ENCODE assay signal across 17 cellular contexts in the genomic region with DNA sequence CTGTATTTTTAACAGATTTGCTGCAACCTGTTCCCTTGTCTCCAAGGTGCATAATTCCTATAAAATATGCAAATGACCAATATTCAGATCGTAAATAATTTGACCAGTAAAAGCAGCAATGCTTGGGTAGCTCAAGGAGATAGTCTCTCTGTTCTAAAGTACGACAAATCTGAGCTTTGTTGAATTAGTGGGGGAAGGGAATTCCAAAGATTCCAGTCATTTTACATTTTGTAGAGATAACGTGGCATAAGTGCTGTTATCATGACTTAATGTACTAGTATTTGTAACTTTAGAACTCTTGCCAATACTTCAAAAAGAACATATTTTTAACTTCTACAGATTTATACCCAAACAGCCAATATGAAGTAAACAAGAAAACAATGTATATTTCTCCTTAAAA. TPM values are rescaled to one million over a fixed set of nuclear protein-coding genes. Genes with fewer than 3 reads are reported as not detected.
A peak's percentile ranks its signal among the peaks of the same experiment; 100 is the strongest.
DNase-seq lines count a peak whose midpoint lies in the region; ATAC-seq and TF ChIP-seq lines count a peak whose summit lies in the region.
"Had no signal": no experiment of that assay in that cellular context is flagged by ENCODE, and none has a peak within 500 bp of the region (broad histone marks: within the 10 kb centered on the region; RNA-seq: fewer than 3 reads in every experiment).

No MANE protein-coding gene starts in this region.

- H3K36me3 ChIP-seq in IMR-90 (ENCODE audit: control insufficient read depth, insufficient read depth, low read length) (peaks cover 17% of the 10 kb centered on the region), mesendoderm (ENCODE audit: control insufficient read depth, insufficient read depth, low read length) (peaks cover 1% of the 10 kb centered on the region)

- no peak overlapping the region for H3K56ac ChIP-seq in IMR-90 (ENCODE audit: extremely low read depth, insufficient read depth, low read length)
- no peak overlapping the region for H3K56ac ChIP-seq in mesendoderm (ENCODE audit: low read length)

- H4K5ac ChIP-seq in IMR-90 (ENCODE audit: low read depth, low read length) (no peak overlapping the region; the same call in 1 of the 2 replicates), mesendoderm (ENCODE audit: low read length) (no peak overlapping the region)

- no peak overlapping the region for H3K9ac ChIP-seq in IMR-90 (ENCODE audit: low read depth, low read length)
- no peak overlapping the region for H3K9ac ChIP-seq in mesendoderm (ENCODE audit: low read length)

- CTCF ChIA-PET in AG04449 (lab: Yijun Ruan, JAX) (interaction anchor here (1.1 to 12.9 kb wide), 11 partner anchors 8 to 285 kb away, joined by 3 to 203 read pairs (median 30); no protein-coding TSS in a partner anchor), IMR-90 (lab: Yijun Ruan, JAX) (interaction anchor here (0.6 to 1.4 kb wide), 2 partner anchors 109 to 283 kb away, joined by 3 to 6 read pairs; no protein-coding TSS in a partner anchor)

- no peaks in the 10 kb centered on the region for H3K79me2 ChIP-seq in mesendoderm (ENCODE audit: control insufficient read depth, insufficient read depth, low read length)

- H3K18ac ChIP-seq in IMR-90 (ENCODE audit: low read depth, low read length) (peak overlapping the region; percentile 63; the same call in 1 of the 2 replicates), mesendoderm (ENCODE audit: low read length) (no peak overlapping the region)

- no peak overlapping the region for H2AFZ ChIP-seq in IMR-90 (replicated peaks; ENCODE audit: low read length, poor library complexity)

- H2AK5ac ChIP-seq in IMR-90 (ENCODE audit: low read depth, low read length), result no peak overlapping the region
- H2AK5ac ChIP-seq in mesendoderm (ENCODE audit: low read length), result no peak overlapping the region

- H2AK9ac ChIP-seq in IMR-90 (replicated peaks; ENCODE audit: low read depth, low read length, poor library complexity), result no peak overlapping the region

- H2BK5ac ChIP-seq in IMR-90 (ENCODE audit: low read depth, low read length, poor library complexity, severe bottlenecking) (peak overlapping the region; percentile 94), mesendoderm (ENCODE audit: low read length) (no peak overlapping the region)

- no peak overlapping the region for H3K4me3 ChIP-seq in AG04449 (ENCODE audit: low read depth, low read length)
- no peak overlapping the region for H3K4me3 ChIP-seq in IMR-90 (ENCODE audit: insufficient read depth, low read depth, low read length)
- H3K4me3 ChIP-seq in choroid plexus epithelial cell (ENCODE audit: low read depth, low read length), result no peak overlapping the region
- no peak overlapping the region for H3K4me3 ChIP-seq in mesendoderm (ENCODE audit: low read length)
- H3K4me3 ChIP-seq: left ventricle myocardium inferior had no signal

- no peak for TF ChIP-seq RAD21 in IMR-90 (IDR thresholded peaks at IDR 0.05; ENCODE audit: low read length)

- no peak overlapping the region for H4K91ac ChIP-seq in IMR-90 (ENCODE audit: insufficient read depth, low read depth, low read length)

- 0 out of 2 replicates have a peak, but pooled peaks cover 3% of the 10 kb centered on the region for H3K9me1 ChIP-seq in IMR-90 (ENCODE audit: insufficient read depth, low read length)

- dilution Hi-C loops in IMR-90 (cut with HindIII; ENCODE audit: low sequenced_read_pairs, unreplicated experiment), result no loop called here

- 0 out of 2 replicates have a peak overlapping the region, but pooled peaks have one; percentile 16 for H2BK20ac ChIP-seq in IMR-90 (ENCODE audit: low read depth, low read length)

- H2BK120ac ChIP-seq in IMR-90 (ENCODE audit: low read depth, low read length) (peak overlapping the region; percentile 12; the same call in 1 of the 2 replicates), mesendoderm (ENCODE audit: low read depth, low read length) (no peak overlapping the region)

- H3K4me2 ChIP-seq in IMR-90 (ENCODE audit: low read depth, low read length) (peak overlapping the region; percentile 94; the same call in 1 of the 2 replicates), mesendoderm (ENCODE audit: low read length) (no peak overlapping the region)

- DNase-seq in AG04449 (ENCODE audit: low read depth, low spot score), result peak; percentile 34
- peak; percentile 81 for DNase-seq in IMR-90
- peak; percentile 78 for DNase-seq in choroid plexus epithelial cell (ENCODE audit: low read depth)
- peak; percentile 52 for DNase-seq in mesendoderm
- no peak for DNase-seq in NCI-H2171 treated with DMSO at 0.1 percent for 48 hours (lab: John Stamatoyannopoulos, UW)
- DNase-seq in GM13976 (ENCODE audit: low spot score), result no peak
- no peak for DNase-seq in NCI-H524 (lab: John Stamatoyannopoulos, UW)
- DNase-seq: activated CD4-positive, alpha-beta T cell treated with anti-CD3 and anti-CD28 coated beads, Interleukin-2, amount 10 ng/mL, durations not matched to agents 7 days and 5 days; activated naive CD4-positive, alpha-beta T cell treated with anti-CD3 and anti-CD28 coated beads, Interleukin-2, amount 10 ng/mL, durations not matched to agents 7 days and 5 days; activated T-cell treated with anti-CD3 and anti-CD28 coated beads for 4 hours; effector CD4-positive, alpha-beta T cell; left ventricle myocardium inferior; MV-4-11; NCI-H69; stimulated activated naive CD4-positive, alpha-beta T cell had no signal

- TF ChIP-seq CTCF in AG04449 (IDR thresholded peaks at IDR 0.05; ENCODE audit: insufficient read depth, low read length, missing control alignments) (no peak), IMR-90 (conservative IDR thresholded peaks at IDR 0.05; ENCODE audit: low read depth, low read length) (no peak), choroid plexus epithelial cell (conservative IDR thresholded peaks at IDR 0.05; ENCODE audit: low read depth, low read length) (no peak), GM13976 (IDR thresholded peaks at IDR 0.05; ENCODE audit: borderline replicate concordance, control extremely low read depth, extremely low read depth, insufficient read depth, missing control alignments) (no peak)

- BruUV-seq in IMR-90 (replicated peaks; lab: Mats Ljungman, UMichigan), result no TSS peak

- no peak overlapping the region for H3K27ac ChIP-seq in IMR-90 (ENCODE audit: insufficient read depth, low read length)
- H3K27ac ChIP-seq in mesendoderm (ENCODE audit: low read depth, low read length), result no peak overlapping the region
- H3K27ac ChIP-seq: left ventricle myocardium inferior had no signal

- no peaks in the 10 kb centered on the region for H3K9me3 ChIP-seq in IMR-90 (ENCODE audit: control insufficient read depth, insufficient read depth, low read length)
- H3K9me3 ChIP-seq: left ventricle myocardium inferior had no signal

- no peak overlapping the region; a peak in 1 of 4 replicates for H4K8ac ChIP-seq in IMR-90 (ENCODE audit: low read depth in 2 of 2, low read length in 2 of 2)
- H4K8ac ChIP-seq in mesendoderm (ENCODE audit: low read depth, low read length), result no peak overlapping the region

- TF ChIP-seq POLR2A in IMR-90 (IDR thresholded peaks at IDR 0.05; ENCODE audit: low read depth, low read length), result no peak

- H3K27me3 ChIP-seq in IMR-90 (ENCODE audit: control insufficient read depth, insufficient read depth, low read length), result no peaks in the 10 kb centered on the region
- H3K27me3 ChIP-seq in mesendoderm (ENCODE audit: insufficient read depth, low read length, poor library complexity), result no peaks in the 10 kb centered on the region

- no peak overlapping the region for H2BK15ac ChIP-seq in IMR-90 (ENCODE audit: low read depth, low read length)
- no peak overlapping the region for H2BK15ac ChIP-seq in mesendoderm (replicated peaks; ENCODE audit: low read depth)

- ATAC-seq in IMR-90 (ENCODE audit: low read depth), result peak; percentile 81
- no peak for ATAC-seq in GM21367 (IDR thresholded peaks at IDR 0.05; ENCODE audit: unreplicated experiment)
- ATAC-seq: Panc1 had no signal

- intact Hi-C loops in IMR-90 (cut with micrococcal nuclease), result loop anchor here (5.0 kb wide), 1 partner anchor 267 kb away; no protein-coding TSS in a partner anchor

- no peak overlapping the region for H3K14ac ChIP-seq in IMR-90 (replicated peaks; ENCODE audit: low read depth, low read length)

- WGBS in IMR-90 (ENCODE audit: extremely low coverage in 2 of 2, insufficient read length in 1 of 2), 2 experiments, result no CpG with 5 or more reads among the region's 3 CpGs
- no CpG with 5 or more reads among the region's 3 CpGs for WGBS in mesendoderm (ENCODE audit: extremely low coverage, insufficient coverage, low lambda C conversion rate)

- H3K4ac ChIP-seq in IMR-90 (ENCODE audit: low read depth, low read length), result no peak overlapping the region
- H3K4ac ChIP-seq in mesendoderm (ENCODE audit: low read depth, low read length), result no peak overlapping the region

- H4K20me1 ChIP-seq in IMR-90 (ENCODE audit: insufficient read depth, low read length), result no peaks in the 10 kb centered on the region

- H3K79me1 ChIP-seq in IMR-90 (ENCODE audit: low read depth in 1 of 2, low read length in 2 of 2) (peaks cover 4 to 27% of the 10 kb centered on the region in 2 experiments; a peak in 2 of 4 replicates), mesendoderm (ENCODE audit: low read length) (no peaks in the 10 kb centered on the region)

- no peak overlapping the region for H3K23ac ChIP-seq in IMR-90 (ENCODE audit: low read depth, low read length)
- no peak overlapping the region for H3K23ac ChIP-seq in mesendoderm (ENCODE audit: low read length)

- POLR2A ChIA-PET in AG04449 (lab: Yijun Ruan, JAX) (no interaction called here), IMR-90 (lab: Charles Lee; ENCODE audit: unreplicated experiment) (no interaction called here)

- peaks cover 6% of the 10 kb centered on the region; the same call in 1 of the 2 replicates for H3K4me1 ChIP-seq in IMR-90 (ENCODE audit: control insufficient read depth, insufficient read depth, low read length)
- no peaks in the 10 kb centered on the region for H3K4me1 ChIP-seq in mesendoderm (ENCODE audit: control insufficient read depth, low read depth, low read length)

- in situ Hi-C loops in IMR-90 (cut with MboI; ENCODE audit: low sequenced_read_pairs) (loop anchor here (25.0 kb wide), 1 partner anchor 287 kb away; no protein-coding TSS in a partner anchor), GM13976 (cut with MboI; ENCODE audit: low sequenced_read_pairs, unreplicated experiment) (loop anchor here (25.0 kb wide), 2 partner anchors 287 to 387 kb away; no protein-coding TSS in a partner anchor)

TF ChIP-seq in IMR-90, 13 proteins besides CTCF, POLR2A, EP300 and RAD21 (continues in another document):
- no peak for TF ChIP-seq RFX5 (IDR thresholded peaks at IDR 0.05; ENCODE audit: low read depth, low read length)
- no peak for TF ChIP-seq RCOR1 (IDR thresholded peaks at IDR 0.05; ENCODE audit: insufficient replicate concordance, low read length)

RNA-seq across cellular contexts. Expression of a gene that starts 46.3 kb away (rescaled TPM):
- total RNA-seq in IMR-90 (2012; rRNA removed), result 14.7 and 23.6 TPM in 2 replicates
- polyA plus RNA-seq in IMR-90 (2012; rRNA removed), result 5.7 and 7.8 TPM in 2 replicates
- polyA plus RNA-seq in IMR-90 (2012; cell fraction: cytosol; rRNA removed), result 1.1 and 1.7 TPM in 2 replicates
- polyA plus RNA-seq in IMR-90 (2012; cell fraction: nucleus; rRNA removed; ENCODE audit: low replicate concordance), result 1.8 and 10.0 TPM in 2 replicates
- polyA plus RNA-seq in mesendoderm (2013, experiment 1 of 2), result 10.8 TPM
- 10.7 TPM for polyA plus RNA-seq in mesendoderm (2013, experiment 2 of 2)

Comparison
In these comparisons a context has a peak if more than half of its experiments do, and no peak if none do; other contexts are left out.
1. DNase-seq: peak in AG04449 (single experiment), IMR-90 (single experiment), choroid plexus epithelial cell (single experiment) and mesendoderm (single experiment); none in NCI-H2171 treated with DMSO at 0.1 percent for 48 hours (single experiment), GM13976 (single experiment) and NCI-H524 (0 of 2).